1 cellular context compared by ENCODE assay signal in the genomic region with DNA sequence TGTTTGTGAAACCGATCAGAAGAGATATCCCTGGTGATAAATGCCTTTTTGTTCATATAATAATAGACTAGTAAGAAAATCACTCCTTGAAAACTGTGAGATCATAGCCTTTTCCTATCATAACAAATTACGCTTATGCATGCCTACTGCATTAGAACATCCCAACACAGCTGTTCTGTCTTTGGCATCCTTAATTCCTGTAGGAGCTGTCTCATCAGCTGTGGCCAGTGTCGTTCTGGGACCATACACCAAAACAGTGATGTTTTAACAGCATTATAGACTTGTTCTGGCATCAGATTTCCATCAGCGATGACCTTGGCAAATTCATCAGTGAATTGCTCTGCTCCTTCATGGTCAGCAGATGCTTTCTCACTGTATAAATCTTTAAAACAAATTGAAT.
TF ChIP-seq lines count a peak whose summit lies in the region.

No MANE protein-coding gene starts in this region.

TF ChIP-seq in neural cell, 6 proteins besides CTCF, POLR2A, EP300 and RAD21 (continued from another document):
- TF ChIP-seq TAF1 (IDR thresholded peaks at IDR 0.05; ENCODE audit: low read depth) = no peak
- TF ChIP-seq EZH2 (IDR thresholded peaks at IDR 0.05; ENCODE audit: borderline replicate concordance, insufficient read depth, low read length, poor library complexity, severe bottlenecking) = no peak
- no peak for TF ChIP-seq POLR2AphosphoS5 (IDR thresholded peaks at IDR 0.05)
